Comparison of ENCODE assay signal across 33 cellular contexts in genomic region chr9:21239917-21240316, GRCh38. TPM values are rescaled to one million over a fixed set of nuclear protein-coding genes. Genes with fewer than 3 reads are reported as not detected.
"Had no signal": no experiment of that assay in that cellular context is flagged by ENCODE, and none has a peak within 500 bp of the region (broad histone marks: within the 10 kb centered on the region; RNA-seq: fewer than 3 reads in every experiment).

IFNA14 (minus strand) TSS chr9:21240005; CDS start chr9:21239935, 70 bp downstream.

- H3K27ac ChIP-seq: gastroesophageal sphincter, skin epidermis, suprapubic skin, tibial artery had no signal

- H3K27me3 ChIP-seq: suprapubic skin, tibial artery had no signal

- H3K4me1 ChIP-seq: gastroesophageal sphincter, suprapubic skin, tibial artery had no signal

- ATAC-seq: activated naive CD8-positive, alpha-beta T cell treated with anti-CD3 and anti-CD28 coated beads, Interleukin-2, amount 50 U/mL, for 24 hours; activated T-cell treated with anti-CD3 and anti-CD28 coated beads, Interleukin-2, amount 50 U/mL, for 4 hours; gastroesophageal sphincter; left cardiac atrium; left ventricle myocardium superior; sciatic nerve; stimulated activated naive B cell treated with anti-CD40 and anti-IgM and Interleukin-4, amounts not matched to agents 10 μg/mL and 1 μg/mL and 100 μg/mL, for 72 hours had no signal

- H3K36me3 ChIP-seq: gastroesophageal sphincter, suprapubic skin, tibial artery had no signal

- H3K4me3 ChIP-seq: gastroesophageal sphincter, skin epidermis, suprapubic skin, tibial artery had no signal

- DNase-seq: activated CD4-positive, alpha-beta memory T cell treated with anti-CD3 and anti-CD28 coated beads, Interleukin-2, amount 10 ng/mL, durations not matched to agents 7 days and 5 days; activated CD4-positive, alpha-beta T cell treated with anti-CD3 and anti-CD28 coated beads, Interleukin-2, amount 10 ng/mL, durations not matched to agents 24 days and 14 days; activated CD4-positive, CD25-positive, alpha-beta regulatory T cell treated with anti-CD3 and anti-CD28 coated beads, Interleukin-2, amount 50 U/mL, for 72 hours; activated CD8-positive, alpha-beta memory T cell treated with anti-CD3 and anti-CD28 coated beads, Interleukin-2, amount 50 U/mL, for 48 hours; activated naive CD8-positive, alpha-beta T cell treated with anti-CD3 and anti-CD28 coated beads, Interleukin-2, amount 50 U/mL, for 24 hours; activated T-cell treated with anti-CD3 and anti-CD28 coated beads, Interleukin-2, amount 50 U/mL, for 4 hours; amygdala; caudate nucleus; cortex of kidney; hippocampal formation; left cardiac atrium; left ventricle myocardium superior; posterior cingulate gyrus; stimulated activated CD4-positive, alpha-beta T cell treated with anti-CD3 and anti-CD28 coated beads, Interleukin-4, amount 100 ng/mL, for 4 hours; stimulated activated CD8-positive, alpha-beta memory T cell treated with anti-CD3 and anti-CD28 coated beads, Interleukin-4, amount 100 ng/mL, for 48 hours; stimulated activated naive B cell treated with anti-CD40 and anti-IgM and Interleukin-4, amounts not matched to agents 10 μg/mL and 1 μg/mL and 100 μg/mL, for 72 hours; T1000; tibial artery had no signal

- H3K9me3 ChIP-seq: gastroesophageal sphincter, suprapubic skin, tibial artery had no signal

RNA-seq across cellular contexts. Expression of gene IFNA14, which starts in this region (rescaled TPM):
- total RNA-seq: activated CD4-positive, alpha-beta memory T cell treated with anti-CD3 and anti-CD28 coated beads, Interleukin-2, amount 10 ng/mL, durations not matched to agents 7 days and 5 days; activated CD4-positive, alpha-beta T cell treated with anti-CD3 and anti-CD28 coated beads, Interleukin-2, amount 10 ng/mL, durations not matched to agents 24 days and 14 days; activated T-cell treated with anti-CD3 and anti-CD28 coated beads, Interleukin-2, amount 50 U/mL, for 4 hours; activated T-helper 2 cell treated with anti-CD3 and anti-CD28 coated beads, Interferon-gamma antibody, Interleukin-2, Interleukin-4, amounts not matched to agents 10 μg/mL and 5 μg/mL and 100 μg/mL, durations not matched to agents 14 hours and 24 hours and 36 hours; chondrocyte; endothelial cell of umbilical vein; fibroblast of lung; fibroblast of villous mesenchyme; left cardiac atrium; left ventricle myocardium superior; lung microvascular endothelial cell; mucosa of gallbladder; osteoblast; sciatic nerve; suprapubic skin; ureter had no signal
- polyA plus RNA-seq: endothelial cell of umbilical vein, esophagus, fibroblast of lung, keratinocyte had no signal
